ENCODE assay signal across 1 cellular context in genomic region chr9:6479959-6480358, GRCh38.
A peak's percentile ranks its signal among the peaks of the same experiment; 100 is the strongest.
TF ChIP-seq lines count a peak whose summit lies in the region.

No MANE protein-coding gene starts in this region.

TF ChIP-seq in HepG2, 621 proteins besides CTCF, POLR2A, EP300 and RAD21 (continued from another document):
- TF ChIP-seq HNF4G (IDR thresholded peaks at IDR 0.05; ENCODE audit: borderline replicate concordance, low read depth, low read length) (peak; percentile 49; the same call in 1 of the 2 replicates), HNF4G (CRISPR knock-in tag; IDR thresholded peaks at IDR 0.05; ENCODE audit: borderline replicate concordance, low read depth) (no peak), ZNF383 (CRISPR knock-in tag; IDR thresholded peaks at IDR 0.05; ENCODE audit: borderline replicate concordance) (no peak), ZNF652 (CRISPR knock-in tag; IDR thresholded peaks at IDR 0.05; ENCODE audit: borderline replicate concordance, low read depth) (peak; percentile 95), SOX6 (IDR thresholded peaks at IDR 0.05) (no peak), SOX6 (CRISPR knock-in tag; IDR thresholded peaks at IDR 0.05) (peak; percentile 48)
